In the genomic region with DNA sequence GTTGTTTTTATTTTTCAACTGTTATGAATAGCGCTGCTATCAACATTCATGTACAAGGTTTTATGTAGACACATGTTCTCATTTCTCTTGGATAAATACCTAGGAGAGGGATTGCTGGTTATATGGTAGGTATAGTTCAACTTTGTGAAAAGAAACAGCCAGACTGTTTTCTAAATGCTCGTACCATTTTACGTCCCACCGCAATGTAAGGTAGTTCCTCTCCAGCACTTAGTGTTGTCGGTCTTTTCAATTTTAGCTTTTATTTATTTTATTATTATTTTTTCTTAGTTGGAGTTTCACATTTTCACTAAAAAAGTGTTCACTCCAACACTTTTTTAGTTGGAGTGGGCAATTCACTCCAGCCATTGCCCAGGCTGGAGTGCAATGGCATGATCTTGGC, we compare ENCODE assay signal across 1 cellular context.
TF ChIP-seq lines count a peak whose summit lies in the region.

No MANE protein-coding gene starts in this region.

TF ChIP-seq in K562, 482 proteins besides CTCF, POLR2A, EP300 and RAD21 (continued from another document):
- TF ChIP-seq, protein P1, sequence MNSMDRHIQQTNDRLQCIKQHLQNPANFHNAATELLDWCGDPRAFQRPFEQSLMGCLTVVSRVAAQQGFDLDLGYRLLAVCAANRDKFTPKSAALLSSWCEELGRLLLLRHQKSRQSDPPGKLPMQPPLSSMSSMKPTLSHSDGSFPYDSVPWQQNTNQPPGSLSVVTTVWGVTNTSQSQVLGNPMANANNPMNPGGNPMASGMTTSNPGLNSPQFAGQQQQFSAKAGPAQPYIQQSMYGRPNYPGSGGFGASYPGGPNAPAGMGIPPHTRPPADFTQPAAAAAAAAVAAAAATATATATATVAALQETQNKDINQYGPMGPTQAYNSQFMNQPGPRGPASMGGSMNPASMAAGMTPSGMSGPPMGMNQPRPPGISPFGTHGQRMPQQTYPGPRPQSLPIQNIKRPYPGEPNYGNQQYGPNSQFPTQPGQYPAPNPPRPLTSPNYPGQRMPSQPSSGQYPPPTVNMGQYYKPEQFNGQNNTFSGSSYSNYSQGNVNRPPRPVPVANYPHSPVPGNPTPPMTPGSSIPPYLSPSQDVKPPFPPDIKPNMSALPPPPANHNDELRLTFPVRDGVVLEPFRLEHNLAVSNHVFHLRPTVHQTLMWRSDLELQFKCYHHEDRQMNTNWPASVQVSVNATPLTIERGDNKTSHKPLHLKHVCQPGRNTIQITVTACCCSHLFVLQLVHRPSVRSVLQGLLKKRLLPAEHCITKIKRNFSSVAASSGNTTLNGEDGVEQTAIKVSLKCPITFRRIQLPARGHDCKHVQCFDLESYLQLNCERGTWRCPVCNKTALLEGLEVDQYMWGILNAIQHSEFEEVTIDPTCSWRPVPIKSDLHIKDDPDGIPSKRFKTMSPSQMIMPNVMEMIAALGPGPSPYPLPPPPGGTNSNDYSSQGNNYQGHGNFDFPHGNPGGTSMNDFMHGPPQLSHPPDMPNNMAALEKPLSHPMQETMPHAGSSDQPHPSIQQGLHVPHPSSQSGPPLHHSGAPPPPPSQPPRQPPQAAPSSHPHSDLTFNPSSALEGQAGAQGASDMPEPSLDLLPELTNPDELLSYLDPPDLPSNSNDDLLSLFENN (IDR thresholded peaks at IDR 0.05; ENCODE audit: low read depth in 2 of 2, low read length in 2 of 2) = no peak
- TF ChIP-seq ZNF589 (CRISPR knock-in tag; IDR thresholded peaks at IDR 0.05; ENCODE audit: low read depth) (no peak), RBM25 (IDR thresholded peaks at IDR 0.05; ENCODE audit: low read depth, low read length, severe bottlenecking) (peak; percentile 80), CREB1 (IDR thresholded peaks at IDR 0.05) (no peak), CREB1 (CRISPR knock-in tag; IDR thresholded peaks at IDR 0.05) (no peak), ZNF184 (CRISPR knock-in tag; IDR thresholded peaks at IDR 0.05) (peak; percentile 83; the same call in 1 of the 2 replicates), RBFOX2 (IDR thresholded peaks at IDR 0.05; ENCODE audit: low read depth, low read length) (no peak), ATF7 (IDR thresholded peaks at IDR 0.05) (no peak)
TF ChIP-seq in K562: peak in this region for 2.
